In the genomic region with DNA sequence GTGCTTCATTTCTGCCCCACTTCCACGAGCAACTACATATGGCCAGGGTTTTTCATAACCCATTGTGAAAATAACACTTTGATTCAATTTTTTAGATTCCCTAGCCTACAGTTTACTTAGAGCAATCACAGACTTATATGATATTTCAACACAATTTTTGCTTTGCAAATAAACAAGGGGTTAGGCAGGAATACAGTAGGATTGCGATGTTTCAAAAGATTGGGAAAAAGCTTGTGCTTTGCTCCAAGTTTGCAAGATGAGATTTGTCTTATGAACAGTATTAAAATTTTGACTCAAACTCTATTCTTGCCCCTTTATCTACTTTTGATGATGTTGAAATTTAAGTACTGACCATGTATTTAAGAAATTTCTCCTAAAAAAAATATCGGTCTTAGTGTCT, we compare ENCODE assay signal across 4 cellular contexts.
"Had no signal": no experiment of that assay in that cellular context is flagged by ENCODE, and none has a peak within 500 bp of the region (broad histone marks: within the 10 kb centered on the region; RNA-seq: fewer than 3 reads in every experiment).

No MANE protein-coding gene starts in this region.

- H3K4me3 ChIP-seq: K562 had no signal

- ATAC-seq: HepG2, K562 had no signal

- DNase-seq: IMR-90, KBM-7 had no signal
